ENCODE assay signal across 8 cellular contexts in the genomic region with DNA sequence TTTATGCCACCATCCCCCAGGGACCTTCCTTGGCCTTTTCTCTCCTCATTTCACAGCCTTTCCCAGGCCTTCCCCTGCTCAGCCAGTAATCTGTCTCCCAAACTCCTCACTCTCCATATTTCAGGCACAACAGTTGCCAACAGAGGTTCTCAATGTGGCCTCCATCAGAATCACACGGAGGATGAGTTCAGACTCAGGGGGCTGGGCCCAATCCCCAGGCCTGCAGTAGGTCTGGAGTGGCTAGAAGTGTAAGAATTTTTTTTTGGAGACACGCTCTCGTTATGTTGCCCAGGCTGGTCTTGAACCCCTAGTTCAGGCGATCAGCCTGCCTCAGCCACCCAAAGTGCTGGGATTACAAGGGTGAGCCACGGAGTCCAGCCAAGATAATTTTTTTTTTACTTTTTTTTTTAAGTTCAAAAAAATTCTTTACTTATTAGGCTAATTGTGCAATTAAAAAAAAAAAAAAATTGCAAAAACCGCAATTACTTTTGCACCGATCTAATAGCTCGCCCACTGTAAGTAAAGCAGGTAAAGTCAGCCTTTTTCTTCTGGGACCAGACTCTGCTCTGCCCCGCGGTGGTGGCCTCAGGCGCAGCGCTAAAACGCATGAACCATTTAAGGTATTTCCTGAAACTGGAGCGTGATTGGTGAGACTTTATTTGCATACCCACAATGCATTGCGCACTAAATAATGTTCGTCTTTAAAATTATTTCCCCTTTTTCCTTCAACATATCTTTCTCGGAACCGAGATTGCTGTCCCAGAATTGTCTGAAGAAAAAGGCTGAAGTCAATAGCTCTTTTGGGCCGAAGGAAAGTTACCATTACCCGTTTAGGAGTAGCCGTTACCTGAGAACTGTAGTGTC. TPM values are rescaled to one million over a fixed set of nuclear protein-coding genes. Genes with fewer than 3 reads are reported as not detected.
DNase-seq lines count a peak whose midpoint lies in the region; ATAC-seq and TF ChIP-seq lines count a peak whose summit lies in the region.

No MANE protein-coding gene starts in this region.

- H3K36me3 ChIP-seq in kidney epithelial cell (ENCODE audit: control insufficient read depth, insufficient read depth, low read length): no peaks in the 10 kb centered on the region

- peak; percentile 78 for TF ChIP-seq CTCF in AG10803 (conservative IDR thresholded peaks at IDR 0.05; ENCODE audit: low read length)
- peak; percentile 90 for TF ChIP-seq CTCF in kidney epithelial cell (IDR thresholded peaks at IDR 0.05; ENCODE audit: insufficient read depth, low read length, poor library complexity, severe bottlenecking)

- peak overlapping the region; percentile 13; the same call in 1 of the 2 replicates for H3K4me3 ChIP-seq in AG10803 (ENCODE audit: low read length)
- H3K4me3 ChIP-seq in kidney epithelial cell (ENCODE audit: low read depth, low read length): no peak overlapping the region

- peak; percentile 94 for DNase-seq in AG10803 (ENCODE audit: low read depth)
- peak; percentile 90 for DNase-seq in NCI-H460 (ENCODE audit: extremely low read depth, low read depth)
- peak; percentile 69 to 90 for DNase-seq in activated CD4-positive, alpha-beta T cell treated with anti-CD3 and anti-CD28 coated beads for 24 hours (ENCODE audit: low read depth in 2 of 2)
- DNase-seq in cerebellum (ENCODE audit: low spot score): peak; percentile 93
- DNase-seq in kidney epithelial cell (ENCODE audit: low read depth): peak; percentile 77
- DNase-seq in stimulated activated CD4-positive, alpha-beta T cell treated with anti-CD3 and anti-CD28 coated beads, Interleukin-15, amount 100 ng/mL, for 1 hour (ENCODE audit: low read depth in 1 of 2, low spot score in 1 of 2): peak; percentile 61 to 81

- peak; percentile 51 for ATAC-seq in GM19035 (IDR thresholded peaks at IDR 0.05; ENCODE audit: unreplicated experiment)
- ATAC-seq in HG03439 (IDR thresholded peaks at IDR 0.05; ENCODE audit: unreplicated experiment): peak; percentile 51

- H3K27me3 ChIP-seq in kidney epithelial cell (ENCODE audit: control insufficient read depth, insufficient read depth, low read length): no peaks in the 10 kb centered on the region

RNA-seq across cellular contexts. Expression of a gene that starts 18.7 kb away (rescaled TPM):
- total RNA-seq in NCI-H460 (2014; rRNA removed; shearing (Covaris generic)): 33.8 and 40.3 TPM in 2 replicates
- polyA plus RNA-seq in NCI-H460 (2014; cell fraction: nucleus; rRNA removed): 62.8 and 74.2 TPM in 2 replicates
- total RNA-seq in cerebellum: 17.2 TPM
- total RNA-seq in kidney epithelial cell: 97.2 and 108 TPM in 2 replicates

RNA-seq across cellular contexts. Expression of a gene that starts 27.0 kb away (rescaled TPM):
- total RNA-seq in NCI-H460 (2014; rRNA removed; shearing (Covaris generic)): 69.1 and 70.0 TPM in 2 replicates
- polyA plus RNA-seq in NCI-H460 (2014; cell fraction: nucleus; rRNA removed): 175 and 207 TPM in 2 replicates
- total RNA-seq in cerebellum (24.5 TPM), kidney epithelial cell (85.7 and 104 TPM in 2 replicates)

RNA-seq across cellular contexts. Expression of a gene that starts 48.8 kb away (rescaled TPM):
- total RNA-seq in NCI-H460 (2014; rRNA removed; shearing (Covaris generic)): not detected in 2 replicates
- not detected in 2 replicates for polyA plus RNA-seq in NCI-H460 (2014; cell fraction: nucleus; rRNA removed)
- total RNA-seq in cerebellum: not detected
- total RNA-seq in kidney epithelial cell: 2.5 and 5.4 TPM in 2 replicates

RNA-seq across cellular contexts. Expression of a gene that starts 59.9 kb away (rescaled TPM):
- total RNA-seq in NCI-H460 (2014; rRNA removed; shearing (Covaris generic)): not detected in 2 replicates
- not detected in 2 replicates for polyA plus RNA-seq in NCI-H460 (2014; cell fraction: nucleus; rRNA removed)
- total RNA-seq in cerebellum: 0.45 TPM
- not detected in 2 replicates for total RNA-seq in kidney epithelial cell
